1 cellular context compared by ENCODE assay signal in the genomic region with DNA sequence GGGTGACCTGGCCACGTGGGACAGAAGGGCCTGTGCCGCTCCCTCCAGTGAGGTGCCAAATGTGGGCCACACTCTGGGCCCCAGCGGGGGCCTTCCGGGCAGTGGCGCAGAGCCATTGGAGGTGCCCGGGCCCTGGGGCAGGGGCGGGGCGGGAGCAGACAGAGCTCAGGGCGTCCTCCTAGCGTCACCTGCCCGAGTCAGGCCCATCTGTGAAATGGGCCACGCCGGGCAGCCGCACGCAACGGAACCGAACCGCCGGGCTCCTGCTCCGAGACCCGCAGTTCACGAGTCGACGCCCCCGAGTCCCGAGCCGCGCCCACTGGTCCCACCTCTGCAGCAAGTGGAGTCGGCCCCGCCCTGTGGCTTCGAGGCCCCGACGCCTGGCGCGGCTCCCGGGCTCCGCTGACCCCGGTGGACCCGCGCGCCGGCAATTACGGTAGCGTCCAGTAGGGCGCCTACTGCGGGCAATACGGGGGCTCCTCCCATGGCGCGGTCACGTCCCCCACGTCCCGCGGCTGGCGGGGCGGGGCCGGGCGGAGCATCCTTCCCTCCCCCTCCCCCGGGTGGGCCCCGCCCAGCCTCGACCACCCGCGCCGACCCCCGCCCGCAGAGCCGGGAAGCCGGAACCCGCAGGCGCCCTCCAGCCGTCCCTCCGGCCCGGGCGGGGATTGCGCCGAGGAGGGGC.
TF ChIP-seq lines count a peak whose summit lies in the region.

No MANE protein-coding gene starts in this region.

TF ChIP-seq in endothelial cell of umbilical vein, 7 proteins besides CTCF, POLR2A, EP300 and RAD21:
- no peak for TF ChIP-seq MYC (IDR thresholded peaks at IDR 0.05; ENCODE audit: low read depth, low read length)
- TF ChIP-seq POLR2AphosphoS5 (IDR thresholded peaks at IDR 0.05; ENCODE audit: insufficient read depth, low read depth, low read length) = peak; percentile 82
